ENCODE assay signal across 16 cellular contexts in genomic region chr2:205930209-205930608, GRCh38.
DNase-seq lines count a peak whose midpoint lies in the region; ATAC-seq, FAIRE-seq and TF ChIP-seq lines count a peak whose summit lies in the region.
"Had no signal": no experiment of that assay in that cellular context is flagged by ENCODE, and none has a peak within 500 bp of the region (broad histone marks: within the 10 kb centered on the region; RNA-seq: fewer than 3 reads in every experiment).

No MANE protein-coding gene starts in this region.

- TF ChIP-seq POLR2A in HepG2 (IDR thresholded peaks at IDR 0.05; ENCODE audit: insufficient read depth in 1 of 2, low read depth in 2 of 2, low read length in 2 of 2) = no peak
- no peak for TF ChIP-seq POLR2A in transverse colon (IDR thresholded peaks at IDR 0.05)

- TF ChIP-seq RAD21 in HepG2 (CRISPR knock-in tag; IDR thresholded peaks at IDR 0.05) = no peak

- no peak overlapping the region for H3K9ac ChIP-seq in HepG2 (ENCODE audit: insufficient read depth, low read depth, low read length)

- H4K20me1 ChIP-seq in HepG2 (ENCODE audit: insufficient read depth, low read length) (no peaks in the 10 kb centered on the region), osteoblast (ENCODE audit: insufficient read depth, low read length) (no peaks in the 10 kb centered on the region)

- no TSS peak for BruUV-seq in HepG2 (replicated peaks; lab: Mats Ljungman, UMichigan)

- H3K27me3 ChIP-seq in HepG2 (ENCODE audit: control insufficient read depth in 1 of 2, insufficient read depth in 2 of 2, low read length in 2 of 2) = peaks cover 2 to 32% of the 10 kb centered on the region in 2 experiments; a peak in 4 of 5 replicates
- H3K27me3 ChIP-seq in transverse colon = peaks cover 11% of the 10 kb centered on the region
- H3K27me3 ChIP-seq in osteoblast (ENCODE audit: insufficient read depth, low read length) = peaks cover 14% of the 10 kb centered on the region
- H3K27me3 ChIP-seq: esophagus muscularis mucosa had no signal

- no peak for FAIRE-seq in HepG2 (lab: Jason Lieb, UNC)

- 56% methylated on average over 4 of the region's 4 CpGs for WGBS in HepG2 (ENCODE audit: low lambda C conversion rate)
- WGBS in transverse colon (ENCODE audit: low coverage in 1 of 2), 2 donors = 60 to 71% methylated on average over 4 of the region's 4 CpGs

- TF ChIP-seq CTCF in HepG2 (CRISPR knock-in tag; IDR thresholded peaks at IDR 0.05) (no peak), transverse colon (IDR thresholded peaks at IDR 0.05) (no peak), osteoblast (IDR thresholded peaks at IDR 0.05; ENCODE audit: extremely low read depth, low read depth, low read length) (no peak)

- CTCF ChIA-PET in HepG2 (lab: Yijun Ruan, JAX; ENCODE audit: low intra/inter-chr PET ratio, low total read pairs) = no interaction called here

- H3K9me3 ChIP-seq in HepG2 (ENCODE audit: low read length) (no peaks in the 10 kb centered on the region), transverse colon (no peaks in the 10 kb centered on the region), osteoblast (ENCODE audit: low read depth, low read length) (no peaks in the 10 kb centered on the region)
- H3K9me3 ChIP-seq: esophagus muscularis mucosa had no signal

- no peaks in the 10 kb centered on the region for H3K36me3 ChIP-seq in HepG2 (replicated peaks in 1 of 2; ENCODE audit: control insufficient read depth in 1 of 2, insufficient read depth in 2 of 2, low read length in 2 of 2)
- H3K36me3 ChIP-seq in transverse colon = no peaks in the 10 kb centered on the region
- H3K36me3 ChIP-seq in osteoblast (ENCODE audit: insufficient read depth, low read length) = no peaks in the 10 kb centered on the region
- H3K36me3 ChIP-seq: esophagus muscularis mucosa had no signal

- H3K79me2 ChIP-seq in HepG2 (ENCODE audit: insufficient read depth, low read length) = no peaks in the 10 kb centered on the region
- H3K79me2 ChIP-seq in osteoblast (ENCODE audit: insufficient read depth, low read length) = no peaks in the 10 kb centered on the region

- H3K4me3 ChIP-seq in HepG2 (replicated peaks in 1 of 3; ENCODE audit: insufficient read depth in 1 of 3, low read depth in 2 of 3, low read length in 3 of 3) (no peak overlapping the region), transverse colon (no peak overlapping the region), osteoblast (ENCODE audit: insufficient read depth, low read length) (no peak overlapping the region)
- H3K4me3 ChIP-seq: coronary artery, esophagus muscularis mucosa had no signal

- TF ChIP-seq EP300 in HepG2 (IDR thresholded peaks at IDR 0.05; ENCODE audit: low read depth in 2 of 2, low read length in 2 of 2) = no peak
- no peak for TF ChIP-seq EP300 in HepG2 (CRISPR knock-in tag; IDR thresholded peaks at IDR 0.05; ENCODE audit: borderline replicate concordance)
- TF ChIP-seq EP300 in transverse colon (IDR thresholded peaks at IDR 0.05; ENCODE audit: low read depth) = no peak

- intact Hi-C loops in HepG2 (cut with micrococcal nuclease; ENCODE audit: unreplicated experiment) = loop anchor here (5.0 kb wide), 1 partner anchor 222 kb away; no protein-coding TSS in a partner anchor
- intact Hi-C loops in transverse colon (cut with DNase I; ENCODE audit: low total_unique reads) = no loop called here

- no peak overlapping the region for H3K27ac ChIP-seq in HepG2 (ENCODE audit: extremely low read length, insufficient read depth, low read length)
- H3K27ac ChIP-seq in transverse colon = peak overlapping the region in 3 of 4 donors; percentile 55 to 71 (median 68)
- no peak overlapping the region for H3K27ac ChIP-seq in osteoblast (ENCODE audit: low read depth, low read length)
- H3K27ac ChIP-seq: 22Rv1, coronary artery, esophagus muscularis mucosa had no signal

- no peak overlapping the region for H2AFZ ChIP-seq in HepG2 (ENCODE audit: low read length)
- H2AFZ ChIP-seq in osteoblast (ENCODE audit: low read length) = no peak overlapping the region

- in situ Hi-C loops in HepG2 (cut with HindIII; ENCODE audit: extremely low pct_ligation_motif_present, low pct_unique_long_range_greater_than_20kb) = no loop called here
- in situ Hi-C loops in transverse colon (cut with MboI; ENCODE audit: low pct_ligation_motif_present in 1 of 4, low pct_unique_long_range_greater_than_20kb in 1 of 4, low sequenced_read_pairs in 3 of 4) = loop anchor here in 1 of 4 donors (25.0 kb wide), 1 partner anchor 1618 kb away; no protein-coding TSS in a partner anchor

- POLR2A ChIA-PET in HepG2 (lab: Yijun Ruan, JAX) = interaction anchor here (1.6 kb wide), 1 partner anchor 15 kb away, joined by 3 read pairs; no protein-coding TSS in a partner anchor

- peak; percentile 14 for DNase-seq in DMS53 (lab: John Stamatoyannopoulos, UW)
- no peak for DNase-seq in DMS53 treated with DMSO at 0.1 percent for 48 hours (lab: John Stamatoyannopoulos, UW; ENCODE audit: unreplicated experiment)
- DNase-seq in dermis blood vessel endothelial cell = peak; percentile 87
- DNase-seq in HepG2 (ENCODE audit: low spot score) = no peak
- no peak for DNase-seq in transverse colon
- DNase-seq in osteoblast (ENCODE audit: insufficient read length, low spot score, missing footprints) = no peak
- no peak for DNase-seq in nucleus accumbens (lab: John Stamatoyannopoulos, UW)
- DNase-seq in occipital lobe (lab: John Stamatoyannopoulos, UW) = no peak
- DNase-seq: CD4-positive, alpha-beta memory T cell; GF-D8; immature natural killer cell; NCI-H2029 treated with DMSO at 0.1 percent for 48 hours; stimulated activated naive CD4-positive, alpha-beta T cell had no signal

- no peak for ATAC-seq in HepG2

- H3K4me1 ChIP-seq in HepG2 (ENCODE audit: insufficient read depth, low read length) (peaks cover 42% of the 10 kb centered on the region), transverse colon (peaks cover 3 to 34% (median 22%) of the 10 kb centered on the region in 4 donors), osteoblast (ENCODE audit: insufficient read depth, low read length) (peaks cover 6% of the 10 kb centered on the region)

- H3K4me2 ChIP-seq in HepG2 (ENCODE audit: low read depth, low read length) (peak overlapping the region; percentile 58; the same call in 1 of the 2 replicates), osteoblast (ENCODE audit: insufficient read depth, low read length) (no peak overlapping the region)

TF ChIP-seq in HepG2, 621 proteins besides CTCF, POLR2A, EP300 and RAD21 (continues in another document):
- no peak for TF ChIP-seq KLF15 (CRISPR knock-in tag; IDR thresholded peaks at IDR 0.05; ENCODE audit: borderline replicate concordance)
- TF ChIP-seq ZNF34 (CRISPR knock-in tag; IDR thresholded peaks at IDR 0.05; ENCODE audit: borderline replicate concordance) = no peak
- TF ChIP-seq RCOR2 (CRISPR knock-in tag; IDR thresholded peaks at IDR 0.05) = no peak
- TF ChIP-seq ZNF235 (CRISPR knock-in tag; IDR thresholded peaks at IDR 0.05; ENCODE audit: borderline replicate concordance) = no peak
- TF ChIP-seq, protein P1, sequence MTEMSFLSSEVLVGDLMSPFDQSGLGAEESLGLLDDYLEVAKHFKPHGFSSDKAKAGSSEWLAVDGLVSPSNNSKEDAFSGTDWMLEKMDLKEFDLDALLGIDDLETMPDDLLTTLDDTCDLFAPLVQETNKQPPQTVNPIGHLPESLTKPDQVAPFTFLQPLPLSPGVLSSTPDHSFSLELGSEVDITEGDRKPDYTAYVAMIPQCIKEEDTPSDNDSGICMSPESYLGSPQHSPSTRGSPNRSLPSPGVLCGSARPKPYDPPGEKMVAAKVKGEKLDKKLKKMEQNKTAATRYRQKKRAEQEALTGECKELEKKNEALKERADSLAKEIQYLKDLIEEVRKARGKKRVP (CRISPR knock-in tag; IDR thresholded peaks at IDR 0.05) = no peak
- TF ChIP-seq, protein P2, sequence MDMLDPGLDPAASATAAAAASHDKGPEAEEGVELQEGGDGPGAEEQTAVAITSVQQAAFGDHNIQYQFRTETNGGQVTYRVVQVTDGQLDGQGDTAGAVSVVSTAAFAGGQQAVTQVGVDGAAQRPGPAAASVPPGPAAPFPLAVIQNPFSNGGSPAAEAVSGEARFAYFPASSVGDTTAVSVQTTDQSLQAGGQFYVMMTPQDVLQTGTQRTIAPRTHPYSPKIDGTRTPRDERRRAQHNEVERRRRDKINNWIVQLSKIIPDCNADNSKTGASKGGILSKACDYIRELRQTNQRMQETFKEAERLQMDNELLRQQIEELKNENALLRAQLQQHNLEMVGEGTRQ (IDR thresholded peaks at IDR 0.05; ENCODE audit: low read depth, low read length) = no peak
- TF ChIP-seq, protein P2 (CRISPR knock-in tag; IDR thresholded peaks at IDR 0.05; ENCODE audit: borderline replicate concordance) = no peak
- no peak for TF ChIP-seq MIER3 (CRISPR knock-in tag; IDR thresholded peaks at IDR 0.05; ENCODE audit: borderline replicate concordance)
- TF ChIP-seq ZNF558 (CRISPR knock-in tag; IDR thresholded peaks at IDR 0.05; ENCODE audit: borderline replicate concordance) = no peak
- no peak for TF ChIP-seq RAD51 (IDR thresholded peaks at IDR 0.05; ENCODE audit: borderline replicate concordance)
- no peak for TF ChIP-seq ZNF33A (CRISPR knock-in tag; IDR thresholded peaks at IDR 0.05; ENCODE audit: borderline replicate concordance)
- TF ChIP-seq FOSL1 (CRISPR knock-in tag; IDR thresholded peaks at IDR 0.05; ENCODE audit: borderline replicate concordance) = no peak
- no peak for TF ChIP-seq ZNF878 (CRISPR knock-in tag; IDR thresholded peaks at IDR 0.05)
- TF ChIP-seq, protein P3, sequence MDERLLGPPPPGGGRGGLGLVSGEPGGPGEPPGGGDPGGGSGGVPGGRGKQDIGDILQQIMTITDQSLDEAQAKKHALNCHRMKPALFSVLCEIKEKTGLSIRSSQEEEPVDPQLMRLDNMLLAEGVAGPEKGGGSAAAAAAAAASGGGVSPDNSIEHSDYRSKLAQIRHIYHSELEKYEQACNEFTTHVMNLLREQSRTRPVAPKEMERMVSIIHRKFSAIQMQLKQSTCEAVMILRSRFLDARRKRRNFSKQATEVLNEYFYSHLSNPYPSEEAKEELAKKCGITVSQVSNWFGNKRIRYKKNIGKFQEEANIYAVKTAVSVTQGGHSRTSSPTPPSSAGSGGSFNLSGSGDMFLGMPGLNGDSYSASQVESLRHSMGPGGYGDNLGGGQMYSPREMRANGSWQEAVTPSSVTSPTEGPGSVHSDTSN (CRISPR knock-in tag; IDR thresholded peaks at IDR 0.05) = no peak

Comparison
In these comparisons a context has a peak if more than half of its experiments do, and no peak if none do; other contexts are left out.
1. DNase-seq: peak in DMS53 (single experiment) and dermis blood vessel endothelial cell (single experiment); none in DMS53 treated with DMSO at 0.1 percent for 48 hours (single experiment), HepG2 (single experiment), transverse colon (single experiment), osteoblast (single experiment), nucleus accumbens (0 of 56) and occipital lobe (single experiment).
2. H3K27ac ChIP-seq: peak in transverse colon (3 of 4); none in HepG2 (single experiment) and osteoblast (single experiment).